Comparison of ENCODE assay signal across 1 cellular context in the genomic region with DNA sequence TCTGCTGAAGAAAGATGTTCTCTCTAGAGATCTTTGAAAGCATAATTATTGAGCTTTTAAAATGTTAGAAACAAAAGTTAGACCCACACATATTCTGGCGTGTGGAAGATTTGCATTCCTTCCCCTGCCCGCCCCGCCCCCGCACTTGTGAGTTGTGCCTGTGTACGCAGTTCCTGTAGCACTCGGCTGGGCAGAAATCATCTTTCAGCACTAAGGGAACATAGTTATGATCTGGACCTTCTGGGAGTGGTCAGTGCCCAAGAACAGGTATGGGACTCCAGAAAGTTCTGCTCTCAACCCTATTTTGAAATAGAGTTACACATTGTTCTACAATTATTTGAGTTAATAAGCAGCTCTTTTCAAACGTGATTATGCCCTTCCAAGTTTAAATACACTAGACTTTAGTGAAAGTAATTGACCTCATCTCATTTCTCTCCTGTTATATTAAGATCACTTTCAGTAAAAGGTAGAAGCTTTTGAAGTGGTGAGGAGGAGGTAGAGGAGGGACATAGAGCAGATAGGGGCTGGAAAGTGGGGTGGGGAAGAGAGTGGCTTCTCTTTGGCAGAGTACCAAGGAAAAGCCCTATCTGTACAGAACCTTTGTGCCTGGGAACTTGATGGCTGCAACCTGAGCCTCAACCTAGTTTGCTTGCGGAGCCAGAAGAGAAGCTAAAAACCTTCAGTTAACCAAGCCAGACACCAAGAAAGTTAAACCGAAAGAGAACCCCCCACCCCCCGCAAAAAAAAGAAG.
A peak's percentile ranks its signal among the peaks of the same experiment; 100 is the strongest.
TF ChIP-seq lines count a peak whose summit lies in the region.

No MANE protein-coding gene starts in this region.

TF ChIP-seq in HCT116, 20 proteins besides CTCF, POLR2A, EP300 and RAD21:
- TF ChIP-seq CEBPB (IDR thresholded peaks at IDR 0.05; ENCODE audit: low read depth) (no peak), SP1 (IDR thresholded peaks at IDR 0.05; ENCODE audit: low read depth) (no peak), TCF7L2 (IDR thresholded peaks at IDR 0.05; ENCODE audit: borderline replicate concordance, extremely low read depth, insufficient read depth, insufficient read length) (no peak), EGR1 (IDR thresholded peaks at IDR 0.05; ENCODE audit: low read depth) (peak; percentile 71)
TF ChIP-seq in HCT116: peak in this region for 1.
